Comparison of ENCODE assay signal across 31 cellular contexts in genomic region chr17:70774339-70775110, GRCh38.
"Had no signal": no experiment of that assay in that cellular context is flagged by ENCODE, and none has a peak within 500 bp of the region (broad histone marks: within the 10 kb centered on the region; RNA-seq: fewer than 3 reads in every experiment).

No MANE protein-coding gene starts in this region.

- H3K4me1 ChIP-seq: adrenal gland had no signal

- H3K27ac ChIP-seq: adrenal gland, PC-9, RWPE1, VCaP had no signal

- FAIRE-seq: RCC 7860 had no signal

- H3K9me3 ChIP-seq: adrenal gland had no signal

- DNase-seq: activated B cell treated with CpG ODN at 0.5 μM for 24 hours; activated CD4-positive, alpha-beta memory T cell treated with anti-CD3 and anti-CD28 coated beads for 36 hours; activated CD4-positive, alpha-beta T cell treated with anti-CD3 and anti-CD28 coated beads for 4 hours; activated CD4-positive, alpha-beta T cell treated with anti-CD3 and anti-CD28 coated beads, Interleukin-2, amount 50 U/mL, for 1 hour; activated CD4-positive, CD25-positive, alpha-beta regulatory T cell treated with anti-CD3 and anti-CD28 coated beads, Interleukin-2, amount 50 U/mL, for 72 hours; activated CD8-positive, alpha-beta memory T cell treated with anti-CD3 and anti-CD28 coated beads, Interleukin-2, amount 50 U/mL, for 4 hours; activated gamma-delta T cell treated with Interleukin-2 at 50 U/mL for 16 hours; activated naive CD4-positive, alpha-beta T cell treated with anti-CD3 and anti-CD28 coated beads for 36 hours; activated T-cell treated with anti-CD3 and anti-CD28 coated beads for 4 hours; activated T-cell treated with anti-CD3 and anti-CD28 coated beads, Interleukin-2, amount 50 U/mL, for 4 hours; adrenal gland; central memory CD4-positive, alpha-beta T cell; NCI-H1092 treated with DMSO at 0.1 percent for 48 hours; NCI-H146; NCI-H187; NCI-H2029 treated with DMSO at 0.1 percent for 48 hours; NCI-H2107; NCI-H2171; NCI-H526; NCI-H748 treated with DMSO at 0.1 percent for 48 hours; NK-92 treated with Interleukin-12 subunit alpha and Interleukin-12 subunit beta, amount 100 ng/mL, for 24 hours; PC-9; SW 1271; T-helper 1 cell; T-helper 2 cell; T-helper 9 cell had no signal

- H3K36me3 ChIP-seq: adrenal gland had no signal

- H2AFZ ChIP-seq: PC-9 had no signal

- ATAC-seq: activated naive CD4-positive, alpha-beta T cell treated with anti-CD3 and anti-CD28 coated beads, Interleukin-2, amount 50 U/mL, for 72 hours; activated T-cell treated with anti-CD3 and anti-CD28 coated beads, Interleukin-2, amount 50 U/mL, for 4 hours; Right ventricle myocardium inferior had no signal

- H3K4me2 ChIP-seq: PC-9 had no signal

- H3K4me3 ChIP-seq: adrenal gland, PC-9 had no signal

- H3K27me3 ChIP-seq: adrenal gland had no signal
